In genomic region chr16:12314786-12315185, GRCh38 we compare ENCODE assay signal across 1 cellular context.
A peak's percentile ranks its signal among the peaks of the same experiment; 100 is the strongest.
TF ChIP-seq lines count a peak whose summit lies in the region.

No MANE protein-coding gene starts in this region.

TF ChIP-seq in HepG2, 621 proteins besides CTCF, POLR2A, EP300 and RAD21 (continued from another document):
- TF ChIP-seq ZNF770 (CRISPR knock-in tag; IDR thresholded peaks at IDR 0.05) (no peak), THYN1 (CRISPR knock-in tag; IDR thresholded peaks at IDR 0.05; ENCODE audit: borderline replicate concordance, low read depth) (no peak), BCLAF1 (IDR thresholded peaks at IDR 0.05) (no peak), PAX8 (CRISPR knock-in tag; IDR thresholded peaks at IDR 0.05; ENCODE audit: borderline replicate concordance) (no peak), RBM22 (optimal IDR thresholded peaks at IDR 0.05; ENCODE audit: low read length) (no peak), GLI4 (CRISPR knock-in tag; IDR thresholded peaks at IDR 0.05; ENCODE audit: borderline replicate concordance) (no peak), ZNF761 (CRISPR knock-in tag; conservative IDR thresholded peaks at IDR 0.05) (0 out of 2 replicates have a peak, but pooled peaks have one; percentile 53), FOXP4 (CRISPR knock-in tag; IDR thresholded peaks at IDR 0.05) (no peak), HOXD1 (CRISPR knock-in tag; IDR thresholded peaks at IDR 0.05) (no peak), MAX (IDR thresholded peaks at IDR 0.05) (0 out of 2 replicates have a peak, but pooled peaks have one; percentile 9), TGIF2 (CRISPR knock-in tag; IDR thresholded peaks at IDR 0.05) (no peak), JUN (CRISPR knock-in tag; IDR thresholded peaks at IDR 0.05) (no peak), ZNF354B (CRISPR knock-in tag; IDR thresholded peaks at IDR 0.05) (0 out of 2 replicates have a peak, but pooled peaks have one; percentile 33), RELA (CRISPR knock-in tag; IDR thresholded peaks at IDR 0.05) (no peak), IKZF1 (IDR thresholded peaks at IDR 0.05) (no peak), SRF (IDR thresholded peaks at IDR 0.05; ENCODE audit: low read depth, low read length) (no peak), ZSCAN29 (CRISPR knock-in tag; conservative IDR thresholded peaks at IDR 0.05) (no peak), PHF21A (CRISPR knock-in tag; IDR thresholded peaks at IDR 0.05) (no peak), MAFG (CRISPR knock-in tag; IDR thresholded peaks at IDR 0.05) (no peak), SNAI1 (CRISPR knock-in tag; IDR thresholded peaks at IDR 0.05; ENCODE audit: borderline replicate concordance) (no peak), SYNCRIP (IDR thresholded peaks at IDR 0.05; ENCODE audit: insufficient read depth, low read depth, low read length) (no peak), ZNF7 (CRISPR knock-in tag; IDR thresholded peaks at IDR 0.05) (no peak), ZNF234 (CRISPR knock-in tag; conservative IDR thresholded peaks at IDR 0.05) (no peak), ZBTB37 (CRISPR knock-in tag; IDR thresholded peaks at IDR 0.05) (no peak), ZNF124 (CRISPR knock-in tag; IDR thresholded peaks at IDR 0.05) (no peak)
- TF ChIP-seq, protein P1, sequence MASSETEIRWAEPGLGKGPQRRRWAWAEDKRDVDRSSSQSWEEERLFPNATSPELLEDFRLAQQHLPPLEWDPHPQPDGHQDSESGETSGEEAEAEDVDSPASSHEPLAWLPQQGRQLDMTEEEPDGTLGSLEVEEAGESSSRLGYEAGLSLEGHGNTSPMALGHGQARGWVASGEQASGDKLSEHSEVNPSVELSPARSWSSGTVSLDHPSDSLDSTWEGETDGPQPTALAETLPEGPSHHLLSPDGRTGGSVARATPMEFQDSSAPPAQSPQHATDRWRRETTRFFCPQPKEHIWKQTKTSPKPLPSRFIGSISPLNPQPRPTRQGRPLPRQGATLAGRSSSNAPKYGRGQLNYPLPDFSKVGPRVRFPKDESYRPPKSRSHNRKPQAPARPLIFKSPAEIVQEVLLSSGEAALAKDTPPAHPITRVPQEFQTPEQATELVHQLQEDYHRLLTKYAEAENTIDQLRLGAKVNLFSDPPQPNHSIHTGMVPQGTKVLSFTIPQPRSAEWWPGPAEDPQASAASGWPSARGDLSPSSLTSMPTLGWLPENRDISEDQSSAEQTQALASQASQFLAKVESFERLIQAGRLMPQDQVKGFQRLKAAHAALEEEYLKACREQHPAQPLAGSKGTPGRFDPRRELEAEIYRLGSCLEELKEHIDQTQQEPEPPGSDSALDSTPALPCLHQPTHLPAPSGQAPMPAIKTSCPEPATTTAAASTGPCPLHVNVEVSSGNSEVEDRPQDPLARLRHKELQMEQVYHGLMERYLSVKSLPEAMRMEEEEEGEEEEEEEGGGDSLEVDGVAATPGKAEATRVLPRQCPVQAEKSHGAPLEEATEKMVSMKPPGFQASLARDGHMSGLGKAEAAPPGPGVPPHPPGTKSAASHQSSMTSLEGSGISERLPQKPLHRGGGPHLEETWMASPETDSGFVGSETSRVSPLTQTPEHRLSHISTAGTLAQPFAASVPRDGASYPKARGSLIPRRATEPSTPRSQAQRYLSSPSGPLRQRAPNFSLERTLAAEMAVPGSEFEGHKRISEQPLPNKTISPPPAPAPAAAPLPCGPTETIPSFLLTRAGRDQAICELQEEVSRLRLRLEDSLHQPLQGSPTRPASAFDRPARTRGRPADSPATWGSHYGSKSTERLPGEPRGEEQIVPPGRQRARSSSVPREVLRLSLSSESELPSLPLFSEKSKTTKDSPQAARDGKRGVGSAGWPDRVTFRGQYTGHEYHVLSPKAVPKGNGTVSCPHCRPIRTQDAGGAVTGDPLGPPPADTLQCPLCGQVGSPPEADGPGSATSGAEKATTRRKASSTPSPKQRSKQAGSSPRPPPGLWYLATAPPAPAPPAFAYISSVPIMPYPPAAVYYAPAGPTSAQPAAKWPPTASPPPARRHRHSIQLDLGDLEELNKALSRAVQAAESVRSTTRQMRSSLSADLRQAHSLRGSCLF (CRISPR knock-in tag; IDR thresholded peaks at IDR 0.05; ENCODE audit: borderline replicate concordance), result no peak
- TF ChIP-seq, protein P2, sequence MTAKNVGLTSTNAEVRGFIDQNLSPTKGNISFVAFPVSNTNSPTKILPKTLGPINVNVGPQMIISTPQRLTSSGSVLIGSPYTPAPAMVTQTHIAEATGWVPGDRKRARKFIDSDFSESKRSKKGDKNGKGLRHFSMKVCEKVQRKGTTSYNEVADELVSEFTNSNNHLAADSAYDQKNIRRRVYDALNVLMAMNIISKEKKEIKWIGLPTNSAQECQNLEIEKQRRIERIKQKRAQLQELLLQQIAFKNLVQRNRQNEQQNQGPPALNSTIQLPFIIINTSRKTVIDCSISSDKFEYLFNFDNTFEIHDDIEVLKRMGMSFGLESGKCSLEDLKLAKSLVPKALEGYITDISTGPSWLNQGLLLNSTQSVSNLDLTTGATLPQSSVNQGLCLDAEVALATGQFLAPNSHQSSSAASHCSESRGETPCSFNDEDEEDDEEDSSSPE (CRISPR knock-in tag; IDR thresholded peaks at IDR 0.05), result no peak
- TF ChIP-seq, protein P3, sequence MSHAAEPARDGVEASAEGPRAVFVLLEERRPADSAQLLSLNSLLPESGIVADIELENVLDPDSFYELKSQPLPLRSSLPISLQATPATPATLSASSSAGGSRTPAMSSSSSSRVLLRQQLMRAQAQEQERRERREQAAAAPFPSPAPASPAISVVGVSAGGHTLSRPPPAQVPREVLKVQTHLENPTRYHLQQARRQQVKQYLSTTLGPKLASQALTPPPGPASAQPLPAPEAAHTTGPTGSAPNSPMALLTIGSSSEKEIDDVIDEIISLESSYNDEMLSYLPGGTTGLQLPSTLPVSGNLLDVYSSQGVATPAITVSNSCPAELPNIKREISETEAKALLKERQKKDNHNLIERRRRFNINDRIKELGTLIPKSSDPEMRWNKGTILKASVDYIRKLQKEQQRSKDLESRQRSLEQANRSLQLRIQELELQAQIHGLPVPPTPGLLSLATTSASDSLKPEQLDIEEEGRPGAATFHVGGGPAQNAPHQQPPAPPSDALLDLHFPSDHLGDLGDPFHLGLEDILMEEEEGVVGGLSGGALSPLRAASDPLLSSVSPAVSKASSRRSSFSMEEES (CRISPR knock-in tag; IDR thresholded peaks at IDR 0.05), result no peak
- TF ChIP-seq, protein P4, sequence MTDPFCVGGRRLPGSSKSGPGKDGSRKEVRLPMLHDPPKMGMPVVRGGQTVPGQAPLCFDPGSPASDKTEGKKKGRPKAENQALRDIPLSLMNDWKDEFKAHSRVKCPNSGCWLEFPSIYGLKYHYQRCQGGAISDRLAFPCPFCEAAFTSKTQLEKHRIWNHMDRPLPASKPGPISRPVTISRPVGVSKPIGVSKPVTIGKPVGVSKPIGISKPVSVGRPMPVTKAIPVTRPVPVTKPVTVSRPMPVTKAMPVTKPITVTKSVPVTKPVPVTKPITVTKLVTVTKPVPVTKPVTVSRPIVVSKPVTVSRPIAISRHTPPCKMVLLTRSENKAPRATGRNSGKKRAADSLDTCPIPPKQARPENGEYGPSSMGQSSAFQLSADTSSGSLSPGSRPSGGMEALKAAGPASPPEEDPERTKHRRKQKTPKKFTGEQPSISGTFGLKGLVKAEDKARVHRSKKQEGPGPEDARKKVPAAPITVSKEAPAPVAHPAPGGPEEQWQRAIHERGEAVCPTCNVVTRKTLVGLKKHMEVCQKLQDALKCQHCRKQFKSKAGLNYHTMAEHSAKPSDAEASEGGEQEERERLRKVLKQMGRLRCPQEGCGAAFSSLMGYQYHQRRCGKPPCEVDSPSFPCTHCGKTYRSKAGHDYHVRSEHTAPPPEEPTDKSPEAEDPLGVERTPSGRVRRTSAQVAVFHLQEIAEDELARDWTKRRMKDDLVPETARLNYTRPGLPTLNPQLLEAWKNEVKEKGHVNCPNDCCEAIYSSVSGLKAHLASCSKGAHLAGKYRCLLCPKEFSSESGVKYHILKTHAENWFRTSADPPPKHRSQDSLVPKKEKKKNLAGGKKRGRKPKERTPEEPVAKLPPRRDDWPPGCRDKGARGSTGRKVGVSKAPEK (CRISPR knock-in tag; IDR thresholded peaks at IDR 0.05; ENCODE audit: borderline replicate concordance), result no peak
TF ChIP-seq in HepG2: peak in this region for 4.
